Comparison of ENCODE assay signal across 15 cellular contexts in genomic region chr6:81900616-81901015, GRCh38.
DNase-seq lines count a peak whose midpoint lies in the region; ATAC-seq and TF ChIP-seq lines count a peak whose summit lies in the region.
"Had no signal": no experiment of that assay in that cellular context is flagged by ENCODE, and none has a peak within 500 bp of the region (broad histone marks: within the 10 kb centered on the region; RNA-seq: fewer than 3 reads in every experiment).

No MANE protein-coding gene starts in this region.

- TF ChIP-seq POLR2A in GM18505 (IDR thresholded peaks at IDR 0.05; ENCODE audit: borderline replicate concordance, extremely low read depth, insufficient read depth, insufficient read length): no peak

- H2AFZ ChIP-seq in PC-9: no peak overlapping the region

- H3K27me3 ChIP-seq in PC-9 (ENCODE audit: insufficient read depth, low read depth): no peaks in the 10 kb centered on the region

- H3K79me2 ChIP-seq in PC-9 (ENCODE audit: low read depth): no peaks in the 10 kb centered on the region

- no peak for TF ChIP-seq CTCF in PC-9 (conservative IDR thresholded peaks at IDR 0.05)

- no peak overlapping the region for H3K27ac ChIP-seq in PC-9

- peaks cover 15% of the 10 kb centered on the region for H3K4me1 ChIP-seq in PC-9 (replicated peaks; ENCODE audit: insufficient read depth)

- CTCF ChIA-PET in PC-9 (lab: Charles Lee): no interaction called here

- peaks cover 10% of the 10 kb centered on the region; the same call in 1 of the 2 replicates for H3F3A ChIP-seq in PC-9 (ENCODE audit: insufficient read depth, low read depth)

- no peaks in the 10 kb centered on the region for H3K36me3 ChIP-seq in PC-9 (ENCODE audit: low read depth)

- H3K9me3 ChIP-seq in PC-9 (ENCODE audit: insufficient read depth, low read depth): no peaks in the 10 kb centered on the region

- H3K4me2 ChIP-seq in PC-9: no peak overlapping the region

- no peaks in the 10 kb centered on the region for H4K20me1 ChIP-seq in PC-9 (ENCODE audit: insufficient read depth)

- H3K9me2 ChIP-seq in PC-9 (ENCODE audit: insufficient read depth): no peaks in the 10 kb centered on the region

- H3K4me3 ChIP-seq in PC-9: no peak overlapping the region

- intact Hi-C loops in PC-9 (cut with micrococcal nuclease; ENCODE audit: unreplicated experiment): no loop called here

- DNase-seq in PC-9: no peak
- no peak for DNase-seq in NCI-H2107 treated with DMSO at 0.1 percent for 48 hours (lab: John Stamatoyannopoulos, UW; ENCODE audit: unreplicated experiment)
- no peak for DNase-seq in SHP77 treated with DMSO at 0.1 percent for 48 hours (lab: John Stamatoyannopoulos, UW)
- DNase-seq in iPS-NIHi7 (ENCODE audit: extremely low spot score): no peak
- DNase-seq: activated CD4-positive, CD25-positive, alpha-beta regulatory T cell; activated T-cell treated with anti-CD3 and anti-CD28 coated beads for 4 hours; cerebellar nuclear complex; GOT3; head of caudate nucleus; left cardiac atrium; stimulated activated CD8-positive, alpha-beta memory T cell treated with anti-CD3 and anti-CD28 coated beads, Interleukin-4, amount 100 ng/mL, for 48 hours had no signal

- POLR2A ChIA-PET in PC-9 (lab: Charles Lee; ENCODE audit: unreplicated experiment): no interaction called here

- BruUV-seq in PC-9 (replicated peaks; lab: Mats Ljungman, UMichigan): no TSS peak

- ATAC-seq in GM18505 (IDR thresholded peaks at IDR 0.05; ENCODE audit: unreplicated experiment): peak; percentile 71
- peak; percentile 84 for ATAC-seq in GM19397 (IDR thresholded peaks at IDR 0.05; ENCODE audit: unreplicated experiment)
- peak; percentile 83 for ATAC-seq in HG02678 (IDR thresholded peaks at IDR 0.05; ENCODE audit: unreplicated experiment)
- peak; percentile 94 for ATAC-seq in HG03280 (IDR thresholded peaks at IDR 0.05; ENCODE audit: unreplicated experiment)
